In genomic region chrX:10750581-10750980, GRCh38 we compare ENCODE assay signal across 1 cellular context.
TF ChIP-seq lines count a peak whose summit lies in the region.

No MANE protein-coding gene starts in this region.

TF ChIP-seq in IMR-90, 13 proteins besides CTCF, POLR2A, EP300 and RAD21:
- TF ChIP-seq BHLHE40 (IDR thresholded peaks at IDR 0.05; ENCODE audit: low read depth, low read length) (no peak), NFE2L2 (IDR thresholded peaks at IDR 0.05; ENCODE audit: low read depth, low read length) (no peak), CEBPB (IDR thresholded peaks at IDR 0.05; ENCODE audit: low read depth, low read length) (no peak), MAZ (IDR thresholded peaks at IDR 0.05; ENCODE audit: borderline replicate concordance, low read depth, low read length) (no peak), RCOR1 (IDR thresholded peaks at IDR 0.05; ENCODE audit: insufficient replicate concordance, low read length) (no peak), RFX5 (IDR thresholded peaks at IDR 0.05; ENCODE audit: low read depth, low read length) (no peak), ELK1 (IDR thresholded peaks at IDR 0.05; ENCODE audit: borderline replicate concordance, low read depth, low read length) (no peak), MAFK (IDR thresholded peaks at IDR 0.05; ENCODE audit: low read depth, low read length) (no peak), CHD1 (IDR thresholded peaks at IDR 0.05; ENCODE audit: low read depth, low read length) (no peak), MXI1 (IDR thresholded peaks at IDR 0.05; ENCODE audit: borderline replicate concordance, low read depth, low read length) (no peak), USF2 (IDR thresholded peaks at IDR 0.05; ENCODE audit: low read depth, low read length) (no peak), SMC3 (IDR thresholded peaks at IDR 0.05; ENCODE audit: low read depth, low read length) (no peak)
